15 cellular contexts compared by ENCODE assay signal in the genomic region with DNA sequence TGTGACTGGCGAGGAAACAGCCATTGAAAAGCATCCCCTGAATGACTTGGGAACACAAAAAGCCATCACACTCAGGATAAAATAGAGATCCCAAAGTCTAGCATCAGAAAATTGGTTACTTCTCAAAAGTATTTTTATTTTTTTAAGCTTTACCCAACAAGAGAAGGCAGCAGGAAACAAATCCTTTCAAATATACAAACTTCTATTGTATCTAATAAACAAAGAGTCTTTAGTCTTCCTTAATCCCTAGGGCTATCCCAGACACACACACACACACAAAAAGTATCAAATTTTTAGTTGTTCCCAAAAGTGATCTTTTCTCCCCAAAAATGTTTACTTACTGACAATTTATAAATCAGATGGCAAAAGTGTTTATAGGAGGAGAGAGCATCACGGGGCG.
"Had no signal": no experiment of that assay in that cellular context is flagged by ENCODE, and none has a peak within 500 bp of the region (broad histone marks: within the 10 kb centered on the region; RNA-seq: fewer than 3 reads in every experiment).

No MANE protein-coding gene starts in this region.

- H3K27me3 ChIP-seq: body of pancreas, right lobe of liver had no signal

- H3K4me3 ChIP-seq: body of pancreas, lower lobe of right lung, psoas muscle, right lobe of liver had no signal

- DNase-seq: activated CD4-positive, alpha-beta T cell treated with anti-CD3 and anti-CD28 coated beads, Interleukin-2, amount 10 ng/mL, durations not matched to agents 24 days and 14 days; activated CD8-positive, alpha-beta T cell treated with anti-CD3 and anti-CD28 coated beads, Interleukin-2, amount 10 ng/mL, durations not matched to agents 7 days and 5 days; activated naive CD4-positive, alpha-beta T cell treated with Interleukin-2 at 50 U/mL for 16 hours; activated naive CD8-positive, alpha-beta T cell treated with anti-CD3 and anti-CD28 coated beads, Interleukin-2, amount 10 ng/mL, durations not matched to agents 7 days and 5 days; activated T-cell treated with anti-CD3 and anti-CD28 coated beads, Interleukin-2, amount 50 U/mL, for 24 hours; central memory CD4-positive, alpha-beta T cell; erythroblast; left colon; lower lobe of right lung; psoas muscle; right lobe of liver; stimulated activated CD4-positive, alpha-beta T cell treated with anti-CD3 and anti-CD28 coated beads, Interleukin-4, amount 100 ng/mL, for 4 hours; T1000 had no signal

- H3K9me3 ChIP-seq: body of pancreas, lower lobe of right lung, psoas muscle, right lobe of liver had no signal

- H3K36me3 ChIP-seq: lower lobe of right lung, right lobe of liver had no signal

- ATAC-seq: activated CD8-positive, alpha-beta T cell treated with anti-CD3 and anti-CD28 coated beads, Interleukin-2, amount 10 ng/mL, durations not matched to agents 7 days and 5 days; left colon; psoas muscle; right lobe of liver; stimulated activated memory B cell treated with anti-CD40 and anti-IgM and Interleukin-4, amounts not matched to agents 10 μg/mL and 1 μg/mL and 100 μg/mL, for 72 hours had no signal

- H3K27ac ChIP-seq: lower lobe of right lung, psoas muscle, right lobe of liver had no signal
